Comparison of ENCODE assay signal across 1 cellular context in the genomic region with DNA sequence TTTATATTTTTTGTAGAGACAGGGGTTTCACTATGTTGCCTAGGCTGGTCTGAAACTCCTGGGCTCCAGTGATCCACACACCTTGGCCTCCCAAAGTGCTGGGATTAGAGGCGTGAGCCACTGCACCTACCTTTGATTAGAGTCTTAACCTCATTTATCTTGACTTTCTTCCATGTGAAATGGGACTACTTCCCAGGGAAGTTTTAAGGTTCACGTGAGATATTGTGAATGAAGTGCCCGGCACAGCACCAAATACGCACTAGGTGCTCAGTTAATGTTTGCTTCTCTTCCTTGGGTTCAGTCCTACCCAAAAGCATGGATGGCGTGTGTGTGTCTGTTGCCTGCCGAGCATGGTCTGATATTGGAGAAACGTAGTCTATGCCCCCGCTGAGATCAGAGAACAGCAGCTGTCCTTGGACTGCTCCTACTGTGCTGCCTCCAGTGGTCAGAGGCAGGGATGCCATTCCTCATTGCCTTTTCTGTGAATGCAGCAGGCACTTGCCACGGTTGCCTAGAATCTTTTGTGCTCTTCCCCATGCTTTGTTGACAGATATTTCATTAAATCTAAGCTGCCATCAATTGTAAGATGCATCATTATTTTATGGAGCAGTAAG.
TF ChIP-seq lines count a peak whose summit lies in the region.

No MANE protein-coding gene starts in this region.

TF ChIP-seq in HEK293, 187 proteins besides CTCF, POLR2A, EP300 and RAD21 (continued from another document):
- TF ChIP-seq BCL6B (tag by site-specific recombination; IDR thresholded peaks at IDR 0.05) (no peak), ZNF175 (tag by site-specific recombination; IDR thresholded peaks at IDR 0.05) (no peak), ZNF2 (tag by site-specific recombination; IDR thresholded peaks at IDR 0.05) (0 out of 2 replicates have a peak, but pooled peaks have one; percentile 47), ZNF830 (tag by site-specific recombination; IDR thresholded peaks at IDR 0.05; ENCODE audit: low read depth) (no peak)
